Comparison of ENCODE assay signal across 1 cellular context in genomic region chr2:138122891-138123290, GRCh38.
TF ChIP-seq lines count a peak whose summit lies in the region.

No MANE protein-coding gene starts in this region.

TF ChIP-seq in SK-N-SH treated with all-trans-retinoic acid at 6 μM for 48 hours, 23 proteins besides CTCF, POLR2A, EP300 and RAD21 (continued from another document):
- TF ChIP-seq, protein P1, sequence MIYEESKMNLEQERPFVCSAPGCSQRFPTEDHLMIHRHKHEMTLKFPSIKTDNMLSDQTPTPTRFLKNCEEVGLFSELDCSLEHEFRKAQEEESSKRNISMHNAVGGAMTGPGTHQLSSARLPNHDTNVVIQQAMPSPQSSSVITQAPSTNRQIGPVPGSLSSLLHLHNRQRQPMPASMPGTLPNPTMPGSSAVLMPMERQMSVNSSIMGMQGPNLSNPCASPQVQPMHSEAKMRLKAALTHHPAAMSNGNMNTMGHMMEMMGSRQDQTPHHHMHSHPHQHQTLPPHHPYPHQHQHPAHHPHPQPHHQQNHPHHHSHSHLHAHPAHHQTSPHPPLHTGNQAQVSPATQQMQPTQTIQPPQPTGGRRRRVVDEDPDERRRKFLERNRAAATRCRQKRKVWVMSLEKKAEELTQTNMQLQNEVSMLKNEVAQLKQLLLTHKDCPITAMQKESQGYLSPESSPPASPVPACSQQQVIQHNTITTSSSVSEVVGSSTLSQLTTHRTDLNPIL (CRISPR knock-in tag; IDR thresholded peaks at IDR 0.05; ENCODE audit: low read depth) = no peak
- TF ChIP-seq ZFP3 (CRISPR knock-in tag; IDR thresholded peaks at IDR 0.05) = no peak
- TF ChIP-seq PPARA (CRISPR knock-in tag; IDR thresholded peaks at IDR 0.05; ENCODE audit: borderline replicate concordance) = no peak
- TF ChIP-seq, protein P2, sequence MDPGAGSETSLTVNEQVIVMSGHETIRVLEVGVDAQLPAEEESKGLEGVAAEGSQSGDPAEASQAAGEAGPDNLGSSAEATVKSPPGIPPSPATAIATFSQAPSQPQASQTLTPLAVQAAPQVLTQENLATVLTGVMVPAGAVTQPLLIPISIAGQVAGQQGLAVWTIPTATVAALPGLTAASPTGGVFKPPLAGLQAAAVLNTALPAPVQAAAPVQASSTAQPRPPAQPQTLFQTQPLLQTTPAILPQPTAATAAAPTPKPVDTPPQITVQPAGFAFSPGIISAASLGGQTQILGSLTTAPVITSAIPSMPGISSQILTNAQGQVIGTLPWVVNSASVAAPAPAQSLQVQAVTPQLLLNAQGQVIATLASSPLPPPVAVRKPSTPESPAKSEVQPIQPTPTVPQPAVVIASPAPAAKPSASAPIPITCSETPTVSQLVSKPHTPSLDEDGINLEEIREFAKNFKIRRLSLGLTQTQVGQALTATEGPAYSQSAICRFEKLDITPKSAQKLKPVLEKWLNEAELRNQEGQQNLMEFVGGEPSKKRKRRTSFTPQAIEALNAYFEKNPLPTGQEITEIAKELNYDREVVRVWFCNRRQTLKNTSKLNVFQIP (CRISPR knock-in tag; IDR thresholded peaks at IDR 0.05; ENCODE audit: borderline replicate concordance, low read depth) = no peak
- no peak for TF ChIP-seq TOX (CRISPR knock-in tag; IDR thresholded peaks at IDR 0.05; ENCODE audit: borderline replicate concordance)
- TF ChIP-seq CSDC2 (CRISPR knock-in tag; IDR thresholded peaks at IDR 0.05) = no peak
- no peak for TF ChIP-seq ZC3H10 (CRISPR knock-in tag; IDR thresholded peaks at IDR 0.05)
- TF ChIP-seq TSHZ2 (CRISPR knock-in tag; IDR thresholded peaks at IDR 0.05) = no peak
- TF ChIP-seq ESRRG (CRISPR knock-in tag; IDR thresholded peaks at IDR 0.05) = no peak
- no peak for TF ChIP-seq ARNTL (CRISPR knock-in tag; IDR thresholded peaks at IDR 0.05; ENCODE audit: borderline replicate concordance, low read depth)
- TF ChIP-seq RARB (CRISPR knock-in tag; IDR thresholded peaks at IDR 0.05) = no peak
